ENCODE assay signal across 11 cellular contexts in the genomic region with DNA sequence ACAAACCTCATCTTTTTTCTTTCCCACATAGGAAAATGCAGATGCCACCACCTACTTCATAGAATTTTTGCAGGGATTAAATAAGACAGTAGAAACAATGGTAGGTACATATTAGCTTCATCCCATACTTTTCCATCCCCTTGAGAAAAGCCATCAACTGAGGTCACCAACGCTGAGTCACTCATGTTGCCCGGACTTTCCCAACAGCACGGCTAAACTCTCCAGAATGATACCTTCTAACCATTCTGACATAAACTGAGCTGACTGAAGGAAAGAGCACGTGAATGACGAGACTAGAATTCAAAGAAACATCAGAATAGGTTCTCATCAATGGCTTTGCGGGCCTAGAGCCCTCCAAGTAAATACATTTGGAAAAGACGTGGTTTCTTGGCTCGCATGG.
DNase-seq lines count a peak whose midpoint lies in the region; ATAC-seq and TF ChIP-seq lines count a peak whose summit lies in the region.
"Had no signal": no experiment of that assay in that cellular context is flagged by ENCODE, and none has a peak within 500 bp of the region (broad histone marks: within the 10 kb centered on the region; RNA-seq: fewer than 3 reads in every experiment).

No MANE protein-coding gene starts in this region.

- no peak overlapping the region for H4K5ac ChIP-seq in IMR-90 (ENCODE audit: low read depth, low read length)

- DNase-seq in GM12865 (ENCODE audit: low read depth) (peak; percentile 56), IMR-90 (peak; percentile 67), esophagus squamous epithelium (lab: John Stamatoyannopoulos, UW) (no peak), spleen (peak; percentile 0), chondrocyte (ENCODE audit: low spot score) (no peak), DMS 273 treated with DMSO at 0.1 percent for 48 hours (lab: John Stamatoyannopoulos, UW) (no peak)
- no peak for DNase-seq in CD8-positive, alpha-beta T cell
- DNase-seq: activated T-cell treated with anti-CD3 and anti-CD28 coated beads, Interleukin-2, amount 50 U/mL, for 48 hours; NCI-H446 treated with DMSO at 0.1 percent for 48 hours; SIG-M5 had no signal

- H3K27me3 ChIP-seq in IMR-90 (ENCODE audit: control insufficient read depth, insufficient read depth, low read length) (no peaks in the 10 kb centered on the region), esophagus squamous epithelium (no peaks in the 10 kb centered on the region), spleen (replicated peaks in 1 of 7) (no peaks in the 10 kb centered on the region)
- no peaks in the 10 kb centered on the region for H3K27me3 ChIP-seq in CD8-positive, alpha-beta T cell (ENCODE audit: insufficient read depth, low read length)

- H2BK20ac ChIP-seq in IMR-90 (ENCODE audit: low read depth, low read length): no peak overlapping the region

- POLR2A ChIA-PET in IMR-90 (lab: Charles Lee; ENCODE audit: unreplicated experiment): interaction anchor here (1.0 kb wide), 1 partner anchor 10 kb away, joined by 3 read pairs; no protein-coding TSS in a partner anchor
- POLR2A ChIA-PET in CD8-positive, alpha-beta T cell (lab: Charles Lee): interaction anchor here (1.0 kb wide), 1 partner anchor 64 kb away, joined by 3 read pairs; no protein-coding TSS in a partner anchor

- H3K9ac ChIP-seq in IMR-90 (ENCODE audit: low read depth, low read length): no peak overlapping the region

- no peak overlapping the region for H3K23ac ChIP-seq in IMR-90 (ENCODE audit: low read depth, low read length)

- no TSS peak for BruUV-seq in IMR-90 (replicated peaks; lab: Mats Ljungman, UMichigan)

- H2AK9ac ChIP-seq in IMR-90 (replicated peaks; ENCODE audit: low read depth, low read length, poor library complexity): no peak overlapping the region

- no peaks in the 10 kb centered on the region for H3K4me1 Mint-ChIP-seq in chondrocyte (ENCODE audit: low read depth)
- H3K4me1 Mint-ChIP-seq in CD8-positive, alpha-beta T cell (ENCODE audit: low read depth): peaks cover 17% of the 10 kb centered on the region

- in situ Hi-C loops in IMR-90 (cut with MboI; ENCODE audit: low sequenced_read_pairs): no loop called here

- H4K91ac ChIP-seq in IMR-90 (ENCODE audit: insufficient read depth, low read depth, low read length): no peak overlapping the region

- H2BK15ac ChIP-seq in IMR-90 (ENCODE audit: low read depth, low read length): no peak overlapping the region

- ATAC-seq in IMR-90 (ENCODE audit: low read depth) (peak; percentile 25), GM18517 (IDR thresholded peaks at IDR 0.05; ENCODE audit: unreplicated experiment) (no peak)
- no peak for ATAC-seq in CD8-positive, alpha-beta T cell

- H3K14ac ChIP-seq in IMR-90 (replicated peaks; ENCODE audit: low read depth, low read length): no peak overlapping the region

- intact Hi-C loops in IMR-90 (cut with micrococcal nuclease): no loop called here
- intact Hi-C loops in esophagus squamous epithelium (cut with DNase I): no loop called here
- intact Hi-C loops in spleen (cut with DNase I; ENCODE audit: low total_unique reads): no loop called here
- intact Hi-C loops in CD8-positive, alpha-beta T cell (cut with DNase I, micrococcal nuclease): no loop called here

- TF ChIP-seq RAD21 in IMR-90 (IDR thresholded peaks at IDR 0.05; ENCODE audit: low read length): no peak

- no peaks in the 10 kb centered on the region for H3K9me3 ChIP-seq in IMR-90 (ENCODE audit: control insufficient read depth, insufficient read depth, low read length)
- H3K9me3 ChIP-seq in esophagus squamous epithelium: no peaks in the 10 kb centered on the region
- no peaks in the 10 kb centered on the region for H3K9me3 ChIP-seq in spleen
- no peaks in the 10 kb centered on the region for H3K9me3 ChIP-seq in CD8-positive, alpha-beta T cell (ENCODE audit: low read length)

- H3K4ac ChIP-seq in IMR-90 (ENCODE audit: low read depth, low read length): no peak overlapping the region

- no peak overlapping the region for H4K8ac ChIP-seq in IMR-90 (ENCODE audit: low read depth in 2 of 2, low read length in 2 of 2)

- TF ChIP-seq CTCF in GM12865 (IDR thresholded peaks at IDR 0.05; ENCODE audit: insufficient read depth, low read depth, low read length, missing control alignments) (no peak), IMR-90 (conservative IDR thresholded peaks at IDR 0.05; ENCODE audit: low read depth, low read length) (no peak), esophagus squamous epithelium (IDR thresholded peaks at IDR 0.05) (no peak), spleen (IDR thresholded peaks at IDR 0.05 in 8 of 11, conservative IDR thresholded peaks at IDR 0.05 in 3 of 11) (no peak), chondrocyte (IDR thresholded peaks at IDR 0.05) (no peak)
- no peak for TF ChIP-seq CTCF in CD8-positive, alpha-beta T cell (IDR thresholded peaks at IDR 0.05)

- H3K27me3 Mint-ChIP-seq in chondrocyte (ENCODE audit: low read depth): peaks cover 1% of the 10 kb centered on the region
- H3K27me3 Mint-ChIP-seq in CD8-positive, alpha-beta T cell (ENCODE audit: low read depth): no peaks in the 10 kb centered on the region

- H3K36me3 ChIP-seq in IMR-90 (ENCODE audit: control insufficient read depth, insufficient read depth, low read length) (no peaks in the 10 kb centered on the region), esophagus squamous epithelium (no peaks in the 10 kb centered on the region), spleen (no peaks in the 10 kb centered on the region)
- H3K36me3 ChIP-seq in CD8-positive, alpha-beta T cell (ENCODE audit: insufficient read depth, low read length): no peaks in the 10 kb centered on the region

- H3K4me1 ChIP-seq in IMR-90 (ENCODE audit: control insufficient read depth, insufficient read depth, low read length) (peaks cover 7% of the 10 kb centered on the region), esophagus squamous epithelium (peaks cover 0 to 30% (median 11%) of the 10 kb centered on the region in 3 donors), spleen (peaks cover 7 to 71% (median 35%) of the 10 kb centered on the region in 6 donors)
- H3K4me1 ChIP-seq in CD8-positive, alpha-beta T cell (ENCODE audit: insufficient read depth, low read length): no peaks in the 10 kb centered on the region

- H3K9me3 Mint-ChIP-seq in chondrocyte (ENCODE audit: low read depth): no peaks in the 10 kb centered on the region
- no peaks in the 10 kb centered on the region for H3K9me3 Mint-ChIP-seq in CD8-positive, alpha-beta T cell

- no peak overlapping the region for H2AFZ ChIP-seq in IMR-90 (replicated peaks; ENCODE audit: low read length, poor library complexity)

- no peak overlapping the region for H3K4me2 ChIP-seq in IMR-90 (ENCODE audit: low read depth, low read length)

- peak overlapping the region; percentile 60 for H3K4me3 ChIP-seq in GM12865 (ENCODE audit: low read depth, low read length)
- H3K4me3 ChIP-seq in IMR-90 (ENCODE audit: insufficient read depth, low read depth, low read length): no peak overlapping the region
- no peak overlapping the region for H3K4me3 ChIP-seq in esophagus squamous epithelium
- H3K4me3 ChIP-seq in spleen: no peak overlapping the region
- no peak overlapping the region for H3K4me3 ChIP-seq in CD8-positive, alpha-beta T cell (ENCODE audit: low read depth, low read length)

- no peak overlapping the region for H2BK120ac ChIP-seq in IMR-90 (ENCODE audit: low read depth, low read length)

- CTCF ChIA-PET in IMR-90 (lab: Yijun Ruan, JAX): interaction anchor here (0.5 to 1.2 kb wide), 2 partner anchors 98 to 794 kb away, joined by 3 read pairs; no protein-coding TSS in a partner anchor
- CTCF ChIA-PET in CD8-positive, alpha-beta T cell (lab: Charles Lee): interaction anchor here (1.6 kb wide), 1 partner anchor 26 kb away, joined by 3 read pairs; no protein-coding TSS in a partner anchor

- no peak overlapping the region for H2AK5ac ChIP-seq in IMR-90 (ENCODE audit: low read depth, low read length)

- H3K79me1 ChIP-seq in IMR-90 (ENCODE audit: low read depth in 1 of 2, low read length in 2 of 2): no peaks in the 10 kb centered on the region

- WGBS in IMR-90 (ENCODE audit: extremely low coverage in 2 of 2, insufficient read length in 1 of 2), 2 experiments: no CpG with 5 or more reads among the region's 8 CpGs
- 65 to 69% methylated on average over 8 of the region's 8 CpGs for WGBS in esophagus squamous epithelium, 2 donors
- WGBS in spleen, 5 donors: 71 to 85% (median 74%) methylated on average over 8 of the region's 8 CpGs

- TF ChIP-seq POLR2A in IMR-90 (IDR thresholded peaks at IDR 0.05; ENCODE audit: low read depth, low read length) (no peak), esophagus squamous epithelium (IDR thresholded peaks at IDR 0.05) (no peak), spleen (IDR thresholded peaks at IDR 0.05) (no peak)

- no peak overlapping the region; the same call in 1 of the 2 replicates for H3K27ac ChIP-seq in IMR-90 (ENCODE audit: insufficient read depth, low read length)
- H3K27ac ChIP-seq in esophagus squamous epithelium: peak overlapping the region in 3 of 4 donors; percentile 59 to 83 (median 70)
- H3K27ac ChIP-seq in spleen: peak overlapping the region in 5 of 8 donors; percentile 26 to 70 (median 39)
- no peak overlapping the region for H3K27ac ChIP-seq in CD8-positive, alpha-beta T cell (ENCODE audit: low read depth, low read length)

- dilution Hi-C loops in IMR-90 (cut with HindIII; ENCODE audit: low sequenced_read_pairs, unreplicated experiment): no loop called here

- H3K4me3 Mint-ChIP-seq in chondrocyte (ENCODE audit: unreplicated experiment): no peak overlapping the region
- no peak overlapping the region for H3K4me3 Mint-ChIP-seq in CD8-positive, alpha-beta T cell

- H3K18ac ChIP-seq in IMR-90 (ENCODE audit: low read depth, low read length): no peak overlapping the region

- H3K56ac ChIP-seq in IMR-90 (ENCODE audit: extremely low read depth, insufficient read depth, low read length): no peak overlapping the region

- no peaks in the 10 kb centered on the region for H3K36me3 Mint-ChIP-seq in chondrocyte (ENCODE audit: low read depth)
- no peaks in the 10 kb centered on the region for H3K36me3 Mint-ChIP-seq in CD8-positive, alpha-beta T cell

- peaks cover 3% of the 10 kb centered on the region; the same call in 1 of the 2 replicates for H3K9me1 ChIP-seq in IMR-90 (ENCODE audit: insufficient read depth, low read length)

- no peaks in the 10 kb centered on the region for H4K20me1 ChIP-seq in IMR-90 (ENCODE audit: insufficient read depth, low read length)

- H2BK5ac ChIP-seq in IMR-90 (ENCODE audit: low read depth, low read length, poor library complexity, severe bottlenecking): no peak overlapping the region

- H3K27ac Mint-ChIP-seq in chondrocyte (ENCODE audit: unreplicated experiment): no peak overlapping the region
- H3K27ac Mint-ChIP-seq in CD8-positive, alpha-beta T cell: no peak overlapping the region

TF ChIP-seq in IMR-90, 13 proteins besides CTCF, POLR2A, EP300 and RAD21 (continues in another document):
- TF ChIP-seq MAZ (IDR thresholded peaks at IDR 0.05; ENCODE audit: borderline replicate concordance, low read depth, low read length) (no peak), RCOR1 (IDR thresholded peaks at IDR 0.05; ENCODE audit: insufficient replicate concordance, low read length) (no peak), NFE2L2 (IDR thresholded peaks at IDR 0.05; ENCODE audit: low read depth, low read length) (peak; percentile 42; the same call in 1 of the 2 replicates)

Comparison
In these comparisons a context has a peak if more than half of its experiments do, and no peak if none do; other contexts are left out.
1. DNase-seq: peak in GM12865 (single experiment), IMR-90 (single experiment) and spleen (single experiment); none in esophagus squamous epithelium (single experiment), chondrocyte (single experiment), CD8-positive, alpha-beta T cell (0 of 7) and DMS 273 treated with DMSO at 0.1 percent for 48 hours (single experiment).
2. H3K27ac ChIP-seq: peak in esophagus squamous epithelium (3 of 4) and spleen (5 of 8); none in IMR-90 (single experiment) and CD8-positive, alpha-beta T cell (single experiment).